Comparison of ENCODE assay signal across 1 cellular context in genomic region chr5:140346348-140347221, GRCh38.
TF ChIP-seq lines count a peak whose summit lies in the region.

Gene HBEGF, minus strand, starts transcription at chr5:140346603. Its CDS starts 275 bp downstream, at chr5:140346328.

TF ChIP-seq in K562, 482 proteins besides CTCF, POLR2A, EP300 and RAD21 (continued from another document and continues in another):
- TF ChIP-seq CGGBP1 (CRISPR knock-in tag; IDR thresholded peaks at IDR 0.05) (no peak), ZBTB43 (CRISPR knock-in tag; IDR thresholded peaks at IDR 0.05) (no peak), ELK3 (CRISPR knock-in tag; IDR thresholded peaks at IDR 0.05) (no peak), TCF3 (CRISPR knock-in tag; IDR thresholded peaks at IDR 0.05) (no peak), FOXA1 (IDR thresholded peaks at IDR 0.05; ENCODE audit: borderline replicate concordance) (no peak), THAP7 (CRISPR knock-in tag; IDR thresholded peaks at IDR 0.05) (no peak), ZNF766 (CRISPR knock-in tag; conservative IDR thresholded peaks at IDR 0.05) (no peak), ZNF696 (CRISPR knock-in tag; conservative IDR thresholded peaks at IDR 0.05) (no peak), ASH1L (IDR thresholded peaks at IDR 0.05; ENCODE audit: borderline replicate concordance, low read depth, partially characterized antibody) (no peak), ATF2 (CRISPR knock-in tag; IDR thresholded peaks at IDR 0.05) (no peak), SETDB1 (IDR thresholded peaks at IDR 0.05; ENCODE audit: low read length) (no peak), KAT8 (IDR thresholded peaks at IDR 0.05; ENCODE audit: low read depth) (no peak), TCFL5 (CRISPR knock-in tag; conservative IDR thresholded peaks at IDR 0.05) (no peak), ZBTB8A (IDR thresholded peaks at IDR 0.05; ENCODE audit: partially characterized antibody) (no peak), SIRT6 (IDR thresholded peaks at IDR 0.05; ENCODE audit: low read depth, low read length) (no peak), RBBP5 (IDR thresholded peaks at IDR 0.05; ENCODE audit: borderline replicate concordance, insufficient read depth, low read length, poor library complexity, severe bottlenecking) (no peak), YY1 (IDR thresholded peaks at IDR 0.05; ENCODE audit: borderline replicate concordance in 1 of 3, control insufficient read depth in 1 of 3, extremely low read depth in 1 of 3, insufficient read depth in 3 of 3, insufficient read length in 1 of 3, insufficient replicate concordance in 2 of 3, low read depth in 1 of 3, low read length in 2 of 3) (no peak), MLX (CRISPR knock-in tag; conservative IDR thresholded peaks at IDR 0.05) (no peak), MEF2D (tag; conservative IDR thresholded peaks at IDR 0.05; ENCODE audit: low read depth) (no peak), CHD7 (IDR thresholded peaks at IDR 0.05; ENCODE audit: low read depth, low read length) (no peak), SMC3 (conservative IDR thresholded peaks at IDR 0.05; ENCODE audit: insufficient read depth, low read depth, low read length) (0 out of 2 replicates have a peak, but pooled peaks have one; percentile 20), HNRNPH1 (optimal IDR thresholded peaks at IDR 0.05; ENCODE audit: low read depth, low read length) (no peak), RHOXF2B (CRISPR knock-in tag; conservative IDR thresholded peaks at IDR 0.05) (no peak), KLF1 (tag; IDR thresholded peaks at IDR 0.05) (no peak), KDM4B (IDR thresholded peaks at IDR 0.05; ENCODE audit: borderline replicate concordance in 2 of 2, low read depth in 1 of 2) (no peak), MCM7 (IDR thresholded peaks at IDR 0.05) (no peak), ZZZ3 (IDR thresholded peaks at IDR 0.05) (no peak), HDAC1 (IDR thresholded peaks at IDR 0.05) (no peak), SRSF7 (optimal IDR thresholded peaks at IDR 0.05; ENCODE audit: low read depth, low read length) (no peak), TAF7 (tag; IDR thresholded peaks at IDR 0.05) (no peak), BCOR (IDR thresholded peaks at IDR 0.05) (no peak), POLR2B (IDR thresholded peaks at IDR 0.05; ENCODE audit: low read depth, partially characterized antibody) (no peak), HCFC1 (IDR thresholded peaks at IDR 0.05; ENCODE audit: low read depth, low read length) (no peak), ZNF431 (CRISPR knock-in tag; IDR thresholded peaks at IDR 0.05) (no peak), ZKSCAN3 (CRISPR knock-in tag; IDR thresholded peaks at IDR 0.05) (no peak), SAP30 (IDR thresholded peaks at IDR 0.05; ENCODE audit: borderline replicate concordance, insufficient read depth, low read depth, low read length, poor library complexity, severe bottlenecking) (no peak), PCBP1 (IDR thresholded peaks at IDR 0.05; ENCODE audit: low read depth, low read length, poor library complexity, severe bottlenecking) (no peak), SIN3B (IDR thresholded peaks at IDR 0.05; ENCODE audit: low read depth) (no peak), ZFP1 (CRISPR knock-in tag; IDR thresholded peaks at IDR 0.05) (no peak), TAF1 (IDR thresholded peaks at IDR 0.05; ENCODE audit: control insufficient read depth, extremely low read depth, insufficient read depth, low read length, severe bottlenecking) (no peak), TRIM24 (IDR thresholded peaks at IDR 0.05) (no peak), TEAD4 (IDR thresholded peaks at IDR 0.05; ENCODE audit: low read length) (no peak), TEAD4 (CRISPR knock-in tag; IDR thresholded peaks at IDR 0.05; ENCODE audit: borderline replicate concordance) (no peak), RBM34 (IDR thresholded peaks at IDR 0.05; ENCODE audit: borderline replicate concordance, insufficient read depth, low read length) (no peak), STAT5B (CRISPR knock-in tag; IDR thresholded peaks at IDR 0.05) (no peak), ZNF174 (CRISPR knock-in tag; IDR thresholded peaks at IDR 0.05) (no peak), TSC22D4 (tag; IDR thresholded peaks at IDR 0.05) (no peak), CREB5 (CRISPR knock-in tag; IDR thresholded peaks at IDR 0.05) (no peak), DIDO1 (tag; IDR thresholded peaks at IDR 0.05; ENCODE audit: low read depth) (no peak), NONO (IDR thresholded peaks at IDR 0.05; ENCODE audit: low read depth in 2 of 2, low read length in 1 of 2) (peak in 1 of 2 experiments; percentile 96; a peak in 2 of 4 replicates), CSDE1 (IDR thresholded peaks at IDR 0.05) (no peak), ZC3H4 (CRISPR knock-in tag; IDR thresholded peaks at IDR 0.05; ENCODE audit: borderline replicate concordance) (no peak), TEAD1 (CRISPR knock-in tag; IDR thresholded peaks at IDR 0.05) (0 out of 4 replicates have a peak, but pooled peaks of 1 of the 2 experiments have one; percentile 11), DDX20 (tag; IDR thresholded peaks at IDR 0.05; ENCODE audit: low read depth) (no peak)
